Comparison of ENCODE assay signal across 12 cellular contexts in genomic region chr17:27496501-27496943, GRCh38. TPM values are rescaled to one million over a fixed set of nuclear protein-coding genes. Genes with fewer than 3 reads are reported as not detected.
DNase-seq lines count a peak whose midpoint lies in the region; ATAC-seq and TF ChIP-seq lines count a peak whose summit lies in the region.
"Had no signal": no experiment of that assay in that cellular context is flagged by ENCODE, and none has a peak within 500 bp of the region (broad histone marks: within the 10 kb centered on the region; RNA-seq: fewer than 3 reads in every experiment).

No MANE protein-coding gene starts in this region.

- no peak for TF ChIP-seq CTCF in epithelial cell of proximal tubule (conservative IDR thresholded peaks at IDR 0.05; ENCODE audit: low read depth, low read length)

- peak; percentile 37 for ATAC-seq in HG03159 (IDR thresholded peaks at IDR 0.05; ENCODE audit: unreplicated experiment)
- ATAC-seq in stimulated activated memory B cell treated with anti-CD40 and anti-IgM and Interleukin-4, amounts not matched to agents 10 μg/mL and 1 μg/mL and 100 μg/mL, for 72 hours, result no peak
- ATAC-seq: esophagus mucosa had no signal

- peaks cover 74% of the 10 kb centered on the region for H3K4me1 Mint-ChIP-seq in stimulated activated memory B cell treated with anti-CD40 and anti-IgM and Interleukin-4, amounts not matched to agents 10 μg/mL and 1 μg/mL and 100 μg/mL, for 72 hours

- peak; percentile 35 for DNase-seq in epithelial cell of proximal tubule (ENCODE audit: low read depth)
- DNase-seq in effector CD4-positive, alpha-beta T cell, result no peak
- no peak for DNase-seq in medulla oblongata (ENCODE audit: extremely low spot score)
- DNase-seq in DMS79 (lab: John Stamatoyannopoulos, UW), result no peak
- DNase-seq: activated CD4-positive, alpha-beta T cell treated with anti-CD3 and anti-CD28 coated beads, Interleukin-2, amount 50 U/mL, for 4 hours; GDM1; midbrain; stimulated activated CD4-positive, alpha-beta T cell treated with anti-CD3 and anti-CD28 coated beads, Interleukin-1b, Interleukin-23, amount 100 ng/mL, for 48 hours had no signal

- peaks cover 7% of the 10 kb centered on the region for H3K9me3 Mint-ChIP-seq in stimulated activated memory B cell treated with anti-CD40 and anti-IgM and Interleukin-4, amounts not matched to agents 10 μg/mL and 1 μg/mL and 100 μg/mL, for 72 hours

- in situ Hi-C loops in GM18951 (cut with MboI; ENCODE audit: low sequenced_read_pairs, unreplicated experiment), result no loop called here

- H3K4me3 ChIP-seq in epithelial cell of proximal tubule (ENCODE audit: low read depth, low read length), result peak overlapping the region; percentile 21

- peak overlapping the region; percentile 81 for H3K27ac Mint-ChIP-seq in stimulated activated memory B cell treated with anti-CD40 and anti-IgM and Interleukin-4, amounts not matched to agents 10 μg/mL and 1 μg/mL and 100 μg/mL, for 72 hours

- H3K36me3 Mint-ChIP-seq in stimulated activated memory B cell treated with anti-CD40 and anti-IgM and Interleukin-4, amounts not matched to agents 10 μg/mL and 1 μg/mL and 100 μg/mL, for 72 hours, result peaks cover 17% of the 10 kb centered on the region

- H3K4me3 Mint-ChIP-seq in stimulated activated memory B cell treated with anti-CD40 and anti-IgM and Interleukin-4, amounts not matched to agents 10 μg/mL and 1 μg/mL and 100 μg/mL, for 72 hours, result peak overlapping the region; percentile 61

- no peaks in the 10 kb centered on the region for H3K27me3 Mint-ChIP-seq in stimulated activated memory B cell treated with anti-CD40 and anti-IgM and Interleukin-4, amounts not matched to agents 10 μg/mL and 1 μg/mL and 100 μg/mL, for 72 hours

- TF ChIP-seq POLR2A in GM18951 (IDR thresholded peaks at IDR 0.05; ENCODE audit: extremely low read depth, insufficient read depth, insufficient read length), result peak; percentile 60

RNA-seq across cellular contexts. Expression of gene KSR1, which starts 40.3 kb away (rescaled TPM):
- 7.2 and 19.9 TPM in 2 replicates for total RNA-seq in epithelial cell of proximal tubule
